Comparison of ENCODE assay signal across 8 cellular contexts in genomic region chr15:99486371-99487336, GRCh38.
DNase-seq lines count a peak whose midpoint lies in the region; ATAC-seq, FAIRE-seq and TF ChIP-seq lines count a peak whose summit lies in the region.

No MANE protein-coding gene starts in this region.

- H3K9me3 ChIP-seq in HAP-1: no peaks in the 10 kb centered on the region
- H3K9me3 ChIP-seq in SK-N-MC (ENCODE audit: low read depth, low read length): no peaks in the 10 kb centered on the region
- no peaks in the 10 kb centered on the region for H3K9me3 ChIP-seq in mucosa of descending colon

- no peaks in the 10 kb centered on the region for H3K27me3 ChIP-seq in HAP-1 (ENCODE audit: low read depth)

- H3K36me3 ChIP-seq in HAP-1 (replicated peaks) (no peaks in the 10 kb centered on the region), SK-N-MC (ENCODE audit: insufficient read depth, low read length) (no peaks in the 10 kb centered on the region), mucosa of descending colon (ENCODE audit: low read depth) (no peaks in the 10 kb centered on the region)

- ATAC-seq in esophagus mucosa (peak; percentile 81), mucosa of descending colon (peak; percentile 76), HG03097 (IDR thresholded peaks at IDR 0.05; ENCODE audit: low FRiP score, unreplicated experiment) (no peak)

- in situ Hi-C loops in HAP-1 (cut with MboI; ENCODE audit: low sequenced_read_pairs): no loop called here

- H3K4me1 ChIP-seq in HAP-1 (peaks cover 15% of the 10 kb centered on the region), mucosa of descending colon (ENCODE audit: low read depth) (peaks cover 9% of the 10 kb centered on the region)

- H3K4me3 ChIP-seq in HAP-1: peak overlapping the region; percentile 16
- peak overlapping the region; percentile 74 for H3K4me3 ChIP-seq in SK-N-MC
- no peak overlapping the region for H3K4me3 ChIP-seq in mucosa of descending colon

- peak overlapping the region; percentile 11 for H3K9ac ChIP-seq in SK-N-MC (ENCODE audit: insufficient read length)

- DNase-seq in AG08396 (ENCODE audit: low spot score): peak; percentile 91
- peak; percentile 17 to 83 for DNase-seq in HAP-1 (ENCODE audit: low spot score in 2 of 2)
- no peak for DNase-seq in SK-N-MC (ENCODE audit: low read depth, low spot score)
- peak; percentile 57 to 71 (median 66) for DNase-seq in mucosa of descending colon
- DNase-seq in urothelium cell line (ENCODE audit: low spot score): peak; percentile 52
- DNase-seq in activated CD4-positive, alpha-beta T cell treated with anti-CD3 and anti-CD28 coated beads for 1 hour: no peak

- no peak for TF ChIP-seq CTCF in mucosa of descending colon (IDR thresholded peaks at IDR 0.05)

- intact Hi-C loops in mucosa of descending colon (cut with DNase I, micrococcal nuclease): no loop called here

- H3K27ac ChIP-seq in SK-N-MC: peak overlapping the region; percentile 50; the same call in 1 of the 2 replicates

- FAIRE-seq in urothelium cell line (lab: Jason Lieb, UNC): peak; percentile 55

Comparison
In these comparisons a context has a peak if more than half of its experiments do, and no peak if none do; other contexts are left out.
1. DNase-seq: peak in AG08396 (single experiment), HAP-1 (2 of 2), mucosa of descending colon (3 of 3) and urothelium cell line (single experiment); none in SK-N-MC (single experiment) and activated CD4-positive, alpha-beta T cell treated with anti-CD3 and anti-CD28 coated beads for 1 hour (single experiment).